1 cellular context compared by ENCODE assay signal in genomic region chr13:20773194-20774080, GRCh38.
TF ChIP-seq lines count a peak whose summit lies in the region.

Gene EEF1AKMT1, minus strand, starts transcription at chr13:20773961. Its CDS starts 16,363 bp downstream, at chr13:20757598.

TF ChIP-seq in HepG2, 621 proteins besides CTCF, POLR2A, EP300 and RAD21 (continued from another document and continues in another):
- TF ChIP-seq ZNF609 (CRISPR knock-in tag; IDR thresholded peaks at IDR 0.05; ENCODE audit: borderline replicate concordance): no peak; the same call in 1 of the 2 replicates
- TF ChIP-seq PCBP2 (optimal IDR thresholded peaks at IDR 0.05; ENCODE audit: low read depth, low read length, poor library complexity, severe bottlenecking): no peak
- TF ChIP-seq KLF12 (CRISPR knock-in tag; IDR thresholded peaks at IDR 0.05; ENCODE audit: borderline replicate concordance): no peak; the same call in none of the 2 replicates
- peak; percentile 78 for TF ChIP-seq ZGPAT (CRISPR knock-in tag; IDR thresholded peaks at IDR 0.05)
- no peak; the same call in 1 of the 2 replicates for TF ChIP-seq E2F5 (CRISPR knock-in tag; conservative IDR thresholded peaks at IDR 0.05)
- TF ChIP-seq ZBED4 (CRISPR knock-in tag; IDR thresholded peaks at IDR 0.05; ENCODE audit: borderline replicate concordance): peak; percentile 52
- peak; percentile 70; the same call in 1 of the 2 replicates for TF ChIP-seq ZNF225 (CRISPR knock-in tag; IDR thresholded peaks at IDR 0.05)
- TF ChIP-seq YEATS2 (CRISPR knock-in tag; IDR thresholded peaks at IDR 0.05; ENCODE audit: borderline replicate concordance): peak; percentile 84; the same call in 1 of the 2 replicates
- TF ChIP-seq GMEB1 (CRISPR knock-in tag; IDR thresholded peaks at IDR 0.05; ENCODE audit: borderline replicate concordance): peak; percentile 59; the same call in 1 of the 2 replicates
- no peak; the same call in 1 of the 2 replicates for TF ChIP-seq HCFC1 (IDR thresholded peaks at IDR 0.05; ENCODE audit: low read depth, low read length)
- TF ChIP-seq HNRNPLL (IDR thresholded peaks at IDR 0.05; ENCODE audit: low read depth, low read length, poor library complexity, severe bottlenecking): peak; percentile 64
- TF ChIP-seq ZSCAN12 (CRISPR knock-in tag; IDR thresholded peaks at IDR 0.05): no peak
- TF ChIP-seq TP53 (CRISPR knock-in tag; conservative IDR thresholded peaks at IDR 0.05): 0 out of 2 replicates have a peak, but pooled peaks have one; percentile 23
- TF ChIP-seq ESRRA (CRISPR knock-in tag; IDR thresholded peaks at IDR 0.05; ENCODE audit: low read depth): no peak
- TF ChIP-seq ZFY (CRISPR knock-in tag; IDR thresholded peaks at IDR 0.05): peak; percentile 99
- peak; percentile 55 for TF ChIP-seq ZNF781 (CRISPR knock-in tag; IDR thresholded peaks at IDR 0.05; ENCODE audit: borderline replicate concordance, not compliant biosample characterization)
- TF ChIP-seq ZNF563 (CRISPR knock-in tag; IDR thresholded peaks at IDR 0.05): peak; percentile 94
- peak; percentile 19; the same call in 1 of the 2 replicates for TF ChIP-seq ZNF652 (CRISPR knock-in tag; IDR thresholded peaks at IDR 0.05; ENCODE audit: borderline replicate concordance, low read depth)
- TF ChIP-seq SATB2 (CRISPR knock-in tag; IDR thresholded peaks at IDR 0.05): peak; percentile 88
- TF ChIP-seq KDM1A (CRISPR knock-in tag; IDR thresholded peaks at IDR 0.05): no peak
- TF ChIP-seq PCBP1 (IDR thresholded peaks at IDR 0.05; ENCODE audit: borderline replicate concordance, low read depth, low read length): no peak; the same call in 1 of the 2 replicates
- TF ChIP-seq RORA (CRISPR knock-in tag; IDR thresholded peaks at IDR 0.05): no peak; the same call in 1 of the 2 replicates
- TF ChIP-seq MTA1 (CRISPR knock-in tag; IDR thresholded peaks at IDR 0.05; ENCODE audit: borderline replicate concordance): peak; percentile 88; the same call in 1 of the 2 replicates
- peak; percentile 79 for TF ChIP-seq TFDP2 (CRISPR knock-in tag; IDR thresholded peaks at IDR 0.05)
- peak; percentile 82 for TF ChIP-seq ZNF598 (CRISPR knock-in tag; IDR thresholded peaks at IDR 0.05; ENCODE audit: borderline replicate concordance)
- TF ChIP-seq FOXM1 (CRISPR knock-in tag; IDR thresholded peaks at IDR 0.05): no peak
- 0 out of 2 replicates have a peak, but pooled peaks have one; percentile 30 for TF ChIP-seq HNRNPL (IDR thresholded peaks at IDR 0.05; ENCODE audit: low read depth, low read length)
- TF ChIP-seq RXRA (CRISPR knock-in tag; IDR thresholded peaks at IDR 0.05): 0 out of 2 replicates have a peak, but pooled peaks have one; percentile 32
- no peak; the same call in 1 of the 2 replicates for TF ChIP-seq FOXJ3 (CRISPR knock-in tag; IDR thresholded peaks at IDR 0.05; ENCODE audit: borderline replicate concordance)
- TF ChIP-seq ZNF577 (CRISPR knock-in tag; IDR thresholded peaks at IDR 0.05; ENCODE audit: borderline replicate concordance, low read depth): no peak
- TF ChIP-seq ZNF337 (CRISPR knock-in tag; IDR thresholded peaks at IDR 0.05; ENCODE audit: borderline replicate concordance, low read depth): no peak
- TF ChIP-seq NR2F6 (IDR thresholded peaks at IDR 0.05): no peak
- TF ChIP-seq NR2F6 (CRISPR knock-in tag; IDR thresholded peaks at IDR 0.05): peak; percentile 7; the same call in 1 of the 2 replicates
- no peak for TF ChIP-seq PAF1 (CRISPR knock-in tag; IDR thresholded peaks at IDR 0.05)
- no peak for TF ChIP-seq TCF7 (IDR thresholded peaks at IDR 0.05; ENCODE audit: low read depth)
- no peak; the same call in 1 of the 2 replicates for TF ChIP-seq ZNF556 (CRISPR knock-in tag; IDR thresholded peaks at IDR 0.05; ENCODE audit: borderline replicate concordance)
- TF ChIP-seq HIVEP1 (CRISPR knock-in tag; IDR thresholded peaks at IDR 0.05): peak; percentile 22; the same call in 1 of the 2 replicates
- no peak for TF ChIP-seq ZNF713 (CRISPR knock-in tag; IDR thresholded peaks at IDR 0.05)
- no peak for TF ChIP-seq GMEB2 (CRISPR knock-in tag; IDR thresholded peaks at IDR 0.05; ENCODE audit: low read depth)
- no peak for TF ChIP-seq ZNF816 (CRISPR knock-in tag; IDR thresholded peaks at IDR 0.05; ENCODE audit: borderline replicate concordance)
- TF ChIP-seq KMT2A (CRISPR knock-in tag; IDR thresholded peaks at IDR 0.05): peak; percentile 29; the same call in 1 of the 2 replicates
- no peak; the same call in 1 of the 2 replicates for TF ChIP-seq ZNF160 (CRISPR knock-in tag; IDR thresholded peaks at IDR 0.05)
- TF ChIP-seq RNF219 (CRISPR knock-in tag; IDR thresholded peaks at IDR 0.05): peak; percentile 88; the same call in 1 of the 2 replicates
